ENCODE assay signal across 32 cellular contexts in the genomic region with DNA sequence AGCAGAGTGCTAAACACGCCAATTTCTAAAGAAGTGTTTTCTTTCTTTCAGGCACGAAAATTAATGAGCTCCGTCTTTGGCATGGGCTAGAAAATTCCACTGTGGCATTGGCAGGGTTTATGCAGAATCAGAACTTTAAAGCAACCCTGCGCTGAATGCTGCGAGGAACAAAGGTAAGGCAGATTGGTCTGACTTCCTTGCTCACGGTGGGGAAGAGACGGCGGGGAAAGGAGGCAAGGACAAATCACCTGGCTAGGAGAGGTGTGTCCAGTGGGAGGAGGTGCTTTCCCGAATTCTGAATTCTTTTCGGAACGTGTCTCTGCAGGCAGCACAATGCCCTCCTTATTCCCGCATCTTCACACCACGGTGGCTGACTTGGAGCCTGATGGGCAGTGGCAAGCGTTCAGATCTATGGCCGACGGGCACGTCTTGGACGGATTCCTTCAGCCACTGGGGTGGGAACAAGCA. TPM values are rescaled to one million over a fixed set of nuclear protein-coding genes. Genes with fewer than 3 reads are reported as not detected.
A peak's percentile ranks its signal among the peaks of the same experiment; 100 is the strongest.
DNase-seq lines count a peak whose midpoint lies in the region; ATAC-seq, FAIRE-seq and TF ChIP-seq lines count a peak whose summit lies in the region.
"Had no signal": no experiment of that assay in that cellular context is flagged by ENCODE, and none has a peak within 500 bp of the region (broad histone marks: within the 10 kb centered on the region; RNA-seq: fewer than 3 reads in every experiment).

No MANE protein-coding gene starts in this region.

- peaks cover 2% of the 10 kb centered on the region for H3K4me1 Mint-ChIP-seq in astrocyte (ENCODE audit: low read depth, unreplicated experiment)
- H3K4me1 Mint-ChIP-seq in stimulated activated memory B cell treated with anti-CD40 and anti-IgM and Interleukin-4, amounts not matched to agents 10 μg/mL and 1 μg/mL and 100 μg/mL, for 72 hours, result no peaks in the 10 kb centered on the region
- H3K4me1 Mint-ChIP-seq in activated CD4-positive, alpha-beta T cell treated with anti-CD3 and anti-CD28 coated beads, Interleukin-2, amount 10 ng/mL, durations not matched to agents 7 days and 5 days, result no peaks in the 10 kb centered on the region
- H3K4me1 Mint-ChIP-seq in effector memory CD8-positive, alpha-beta T cell (ENCODE audit: low read depth in 2 of 2), result no peaks in the 10 kb centered on the region

- H3K4me2 ChIP-seq in astrocyte (ENCODE audit: low read length), result peak overlapping the region; percentile 71

- TF ChIP-seq CTCF in astrocyte (IDR thresholded peaks at IDR 0.05; ENCODE audit: insufficient read depth, low read depth, low read length), result no peak

- peaks cover 26% of the 10 kb centered on the region for H3K27me3 ChIP-seq in astrocyte (ENCODE audit: insufficient read depth, low read length)
- H3K27me3 ChIP-seq: BE2C, brain microvascular endothelial cell, tibial artery had no signal

- CTCF ChIA-PET in activated CD4-positive, alpha-beta T cell treated with anti-CD3 and anti-CD28 coated beads, Interleukin-2, amount 10 ng/mL, durations not matched to agents 7 days and 5 days (lab: Charles Lee), result interaction anchor here (0.6 to 1.0 kb wide), 2 partner anchors 11 to 801 kb away, joined by 3 to 5 read pairs; a partner anchor contains a TSS

- no peak overlapping the region for H3K4me3 Mint-ChIP-seq in astrocyte (ENCODE audit: unreplicated experiment)
- H3K4me3 Mint-ChIP-seq in stimulated activated memory B cell treated with anti-CD40 and anti-IgM and Interleukin-4, amounts not matched to agents 10 μg/mL and 1 μg/mL and 100 μg/mL, for 72 hours, result no peak overlapping the region
- H3K4me3 Mint-ChIP-seq in activated CD4-positive, alpha-beta T cell treated with anti-CD3 and anti-CD28 coated beads, Interleukin-2, amount 10 ng/mL, durations not matched to agents 7 days and 5 days, result no peak overlapping the region
- no peak overlapping the region for H3K4me3 Mint-ChIP-seq in effector memory CD8-positive, alpha-beta T cell
- H3K4me3 Mint-ChIP-seq: activated CD8-positive, alpha-beta T cell treated with anti-CD3 and anti-CD28 coated beads for 36 hours; dendritic cell treated with granulocyte-macrophage colony-stimulating factor and Interleukin-4, amounts not matched to agents 40 ng/mL and 50 ng/mL, for 4 days had no signal

- H3K9me3 Mint-ChIP-seq in astrocyte (ENCODE audit: unreplicated experiment), result peaks cover 16% of the 10 kb centered on the region
- peaks cover 9% of the 10 kb centered on the region for H3K9me3 Mint-ChIP-seq in stimulated activated memory B cell treated with anti-CD40 and anti-IgM and Interleukin-4, amounts not matched to agents 10 μg/mL and 1 μg/mL and 100 μg/mL, for 72 hours
- H3K9me3 Mint-ChIP-seq in activated CD4-positive, alpha-beta T cell treated with anti-CD3 and anti-CD28 coated beads, Interleukin-2, amount 10 ng/mL, durations not matched to agents 7 days and 5 days, result peaks cover 2% of the 10 kb centered on the region
- H3K9me3 Mint-ChIP-seq in effector memory CD8-positive, alpha-beta T cell, result peaks cover 0 to 2% of the 10 kb centered on the region in 2 donors
- H3K9me3 Mint-ChIP-seq: dendritic cell treated with granulocyte-macrophage colony-stimulating factor and Interleukin-4, amounts not matched to agents 40 ng/mL and 50 ng/mL, for 4 days had no signal

- no peak overlapping the region for H3K9ac ChIP-seq in astrocyte (ENCODE audit: low read length)

- no peak overlapping the region for H3K27ac ChIP-seq in astrocyte (ENCODE audit: low read depth, low read length)
- H3K27ac ChIP-seq: brain microvascular endothelial cell, HL-60, tibial artery had no signal

- POLR2A ChIA-PET in activated CD4-positive, alpha-beta T cell treated with anti-CD3 and anti-CD28 coated beads, Interleukin-2, amount 10 ng/mL, durations not matched to agents 7 days and 5 days (lab: Charles Lee), result no interaction called here

- no peaks in the 10 kb centered on the region for H3K9me3 ChIP-seq in astrocyte (ENCODE audit: insufficient read depth, low read depth, low read length)
- H3K9me3 ChIP-seq: tibial artery had no signal

- no peak overlapping the region for H3K4me3 ChIP-seq in astrocyte (ENCODE audit: insufficient read depth, low read depth, low read length)
- H3K4me3 ChIP-seq: tibial artery had no signal

- H3K36me3 Mint-ChIP-seq in astrocyte (ENCODE audit: low read depth, unreplicated experiment), result no peaks in the 10 kb centered on the region
- no peaks in the 10 kb centered on the region for H3K36me3 Mint-ChIP-seq in stimulated activated memory B cell treated with anti-CD40 and anti-IgM and Interleukin-4, amounts not matched to agents 10 μg/mL and 1 μg/mL and 100 μg/mL, for 72 hours
- no peaks in the 10 kb centered on the region for H3K36me3 Mint-ChIP-seq in activated CD4-positive, alpha-beta T cell treated with anti-CD3 and anti-CD28 coated beads, Interleukin-2, amount 10 ng/mL, durations not matched to agents 7 days and 5 days (ENCODE audit: low read depth)
- H3K36me3 Mint-ChIP-seq in effector memory CD8-positive, alpha-beta T cell (ENCODE audit: insufficient read depth), result no peaks in the 10 kb centered on the region

- no peak for FAIRE-seq in astrocyte (lab: Jason Lieb, UNC)
- FAIRE-seq: A204.1, GM18507, H54, TTC549 had no signal

- DNase-seq in Ammon's horn (ENCODE audit: low spot score), result peak; percentile 27
- peak; percentile 47 for DNase-seq in astrocyte (ENCODE audit: low read depth)
- DNase-seq in pons (ENCODE audit: low spot score), result peak; percentile 15
- no peak for DNase-seq in COLO829 (ENCODE audit: low spot score)
- DNase-seq in activated CD4-positive, alpha-beta T cell treated with anti-CD3 and anti-CD28 coated beads, Interleukin-2, amount 10 ng/mL, durations not matched to agents 7 days and 5 days, result no peak
- DNase-seq in effector memory CD8-positive, alpha-beta T cell, result no peak
- DNase-seq: activated CD4-positive, CD25-positive, alpha-beta regulatory T cell treated with anti-CD3 and anti-CD28 coated beads, Interleukin-2, amount 50 U/mL, for 72 hours; activated CD8-positive, alpha-beta T cell treated with anti-CD3 and anti-CD28 coated beads for 36 hours; activated effector memory CD4-positive, alpha-beta T cell treated with Interleukin-2 at 50 U/mL for 16 hours; BE2C; brain microvascular endothelial cell; glutamatergic neuron; left colon; NCI-H1092; NCI-H187; NCI-H526 treated with DMSO at 0.1 percent for 48 hours; stimulated activated CD4-positive, alpha-beta T cell treated with anti-CD3 and anti-CD28 coated beads, Interleukin-12 subunit alpha, Interleukin-12 subunit beta, amount 100 ng/mL, for 4 hours; stimulated activated CD4-positive, alpha-beta T cell treated with anti-CD3 and anti-CD28 coated beads, Interleukin-4, amount 100 ng/mL, for 4 hours; stimulated activated naive CD4-positive, alpha-beta T cell treated with Interleukin-2 at 50 U/mL for 16 hours had no signal

- H3K27me3 Mint-ChIP-seq in astrocyte (ENCODE audit: low read depth, unreplicated experiment), result peaks cover 4% of the 10 kb centered on the region
- peaks cover 29% of the 10 kb centered on the region for H3K27me3 Mint-ChIP-seq in stimulated activated memory B cell treated with anti-CD40 and anti-IgM and Interleukin-4, amounts not matched to agents 10 μg/mL and 1 μg/mL and 100 μg/mL, for 72 hours
- H3K27me3 Mint-ChIP-seq in activated CD4-positive, alpha-beta T cell treated with anti-CD3 and anti-CD28 coated beads, Interleukin-2, amount 10 ng/mL, durations not matched to agents 7 days and 5 days, result peaks cover 30% of the 10 kb centered on the region
- peaks cover 31 to 40% of the 10 kb centered on the region in 2 donors for H3K27me3 Mint-ChIP-seq in effector memory CD8-positive, alpha-beta T cell

- no peaks in the 10 kb centered on the region for H4K20me1 ChIP-seq in astrocyte (ENCODE audit: insufficient read depth, low read length)

- H3K27ac Mint-ChIP-seq in astrocyte (ENCODE audit: unreplicated experiment), result no peak overlapping the region
- no peak overlapping the region for H3K27ac Mint-ChIP-seq in stimulated activated memory B cell treated with anti-CD40 and anti-IgM and Interleukin-4, amounts not matched to agents 10 μg/mL and 1 μg/mL and 100 μg/mL, for 72 hours
- H3K27ac Mint-ChIP-seq in activated CD4-positive, alpha-beta T cell treated with anti-CD3 and anti-CD28 coated beads, Interleukin-2, amount 10 ng/mL, durations not matched to agents 7 days and 5 days, result no peak overlapping the region
- no peak overlapping the region for H3K27ac Mint-ChIP-seq in effector memory CD8-positive, alpha-beta T cell
- H3K27ac Mint-ChIP-seq: activated CD8-positive, alpha-beta T cell treated with anti-CD3 and anti-CD28 coated beads for 36 hours; dendritic cell treated with granulocyte-macrophage colony-stimulating factor and Interleukin-4, amounts not matched to agents 40 ng/mL and 50 ng/mL, for 4 days had no signal

- no peaks in the 10 kb centered on the region for H3K79me2 ChIP-seq in astrocyte (ENCODE audit: insufficient read depth, low read length)

- peak overlapping the region; percentile 74 for H2AFZ ChIP-seq in astrocyte (ENCODE audit: low read depth, low read length)

- H3K4me1 ChIP-seq in astrocyte (ENCODE audit: insufficient read depth, low read length), result peaks cover 5% of the 10 kb centered on the region
- H3K4me1 ChIP-seq: BE2C had no signal

- ATAC-seq in esophagus mucosa, result peak; percentile 60
- no peak for ATAC-seq in stimulated activated memory B cell treated with anti-CD40 and anti-IgM and Interleukin-4, amounts not matched to agents 10 μg/mL and 1 μg/mL and 100 μg/mL, for 72 hours
- ATAC-seq in effector memory CD8-positive, alpha-beta T cell (replicated peaks), result no peak
- ATAC-seq: activated CD8-positive, alpha-beta T cell treated with anti-CD3 and anti-CD28 coated beads for 36 hours; left colon; right cardiac atrium had no signal

- no peaks in the 10 kb centered on the region for H3K36me3 ChIP-seq in astrocyte (ENCODE audit: insufficient read depth, low read length)
- H3K36me3 ChIP-seq: BE2C, brain microvascular endothelial cell, tibial artery had no signal

RNA-seq across cellular contexts. Expression of a gene that starts 6.2 kb away (rescaled TPM):
- total RNA-seq in astrocyte (not detected in 2 replicates), esophagus mucosa (not detected)
- not detected for total RNA-seq in activated CD4-positive, alpha-beta T cell treated with anti-CD3 and anti-CD28 coated beads, Interleukin-2, amount 10 ng/mL, durations not matched to agents 7 days and 5 days
- total RNA-seq: activated CD8-positive, alpha-beta T cell treated with anti-CD3 and anti-CD28 coated beads for 36 hours; left colon; mesenteric fat pad; right cardiac atrium; SK-MEL-5; T-helper 1 cell treated with Interleukin-12 subunit alpha and Interleukin-12 subunit beta and Interleukin-4 antibody, amounts not matched to agents 30 ng/mL and 1 ng/mL, for 36 hours had no signal

RNA-seq across cellular contexts. Expression of a gene that starts 11.5 kb away (rescaled TPM):
- total RNA-seq in astrocyte (347 and 392 TPM in 2 replicates), esophagus mucosa (74.5 TPM)
- 10 to 100 TPM; 50.8 to 52.1 TPM for total RNA-seq in activated CD4-positive, alpha-beta T cell treated with anti-CD3 and anti-CD28 coated beads, Interleukin-2, amount 10 ng/mL, durations not matched to agents 7 days and 5 days

Comparison
In these comparisons a context has a peak if more than half of its experiments do, and no peak if none do; other contexts are left out.
1. DNase-seq: peak in Ammon's horn (single experiment), astrocyte (single experiment) and pons (single experiment); none in COLO829 (single experiment), activated CD4-positive, alpha-beta T cell treated with anti-CD3 and anti-CD28 coated beads, Interleukin-2, amount 10 ng/mL, durations not matched to agents 7 days and 5 days (single experiment) and effector memory CD8-positive, alpha-beta T cell (0 of 3).